28 cellular contexts compared by ENCODE assay signal in the genomic region with DNA sequence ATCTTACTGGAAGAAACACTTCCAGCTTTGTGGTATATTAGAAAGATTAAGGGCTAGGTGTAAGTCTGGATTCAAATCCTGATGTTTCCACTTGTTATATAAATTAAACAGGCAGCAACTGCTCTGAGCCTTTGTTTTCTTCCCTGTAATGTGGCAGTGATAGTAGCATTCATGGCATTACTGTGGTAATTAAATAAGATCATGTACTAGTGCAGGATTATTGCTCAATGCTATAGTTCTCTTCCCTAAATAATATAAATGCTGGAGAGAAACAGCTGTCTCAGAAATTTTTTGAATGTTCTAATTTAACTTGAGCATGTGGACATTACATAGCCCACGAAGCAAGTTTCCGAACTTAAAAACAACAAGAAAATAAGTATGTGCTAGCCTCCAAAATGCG.
"Had no signal": no experiment of that assay in that cellular context is flagged by ENCODE, and none has a peak within 500 bp of the region (broad histone marks: within the 10 kb centered on the region; RNA-seq: fewer than 3 reads in every experiment).

No MANE protein-coding gene starts in this region.

- H3K36me3 Mint-ChIP-seq: neural progenitor cell; stimulated activated effector memory CD8-positive, alpha-beta T cell treated with anti-CD3 and anti-CD28 coated beads, Interleukin-12 subunit alpha, Interleukin-12 subunit beta, amount 100 ng/mL, for 72 hours had no signal

- H3K4me3 Mint-ChIP-seq: naive B cell; natural killer cell; nephron progenitor cell; neural progenitor cell; stimulated activated effector memory CD8-positive, alpha-beta T cell treated with anti-CD3 and anti-CD28 coated beads, Interleukin-12 subunit alpha, Interleukin-12 subunit beta, amount 100 ng/mL, for 72 hours; stimulated activated naive CD8-positive, alpha-beta T cell treated with anti-CD3 and anti-CD28 coated beads, Interleukin-15, Interleukin-2, amounts not matched to agents 100 ng/mL and 50 ng/mL, for 24 hours; type B pancreatic cell had no signal

- H3K27me3 Mint-ChIP-seq: naive B cell; stimulated activated naive CD8-positive, alpha-beta T cell treated with anti-CD3 and anti-CD28 coated beads, Interleukin-15, Interleukin-2, amounts not matched to agents 100 ng/mL and 50 ng/mL, for 24 hours; type B pancreatic cell had no signal

- H2AFZ ChIP-seq: neural progenitor cell, parathyroid adenoma had no signal

- H3K9ac ChIP-seq: neural progenitor cell, parathyroid adenoma had no signal

- H3K27ac ChIP-seq: left lung, lower lobe of right lung, neural progenitor cell, neutrophil, parathyroid adenoma, psoas muscle, right atrium auricular region, right lobe of liver, skin epidermis, uterus had no signal

- ATAC-seq: left colon; left lung; lower lobe of right lung; natural killer cell; psoas muscle; right lobe of liver; stimulated activated effector memory CD8-positive, alpha-beta T cell treated with anti-CD3 and anti-CD28 coated beads, Interleukin-12 subunit alpha, Interleukin-12 subunit beta, amount 100 ng/mL, for 72 hours had no signal

- H3K4me1 ChIP-seq: neural progenitor cell, parathyroid adenoma, right atrium auricular region, uterus had no signal

- H3K36me3 ChIP-seq: left lung, lower lobe of right lung, neural progenitor cell, neutrophil, uterus had no signal

- H3K79me2 ChIP-seq: parathyroid adenoma had no signal

- H3K4me3 ChIP-seq: left lung, lower lobe of right lung, neural progenitor cell, psoas muscle, right atrium auricular region, right lobe of liver, skin epidermis, tibial nerve, uterus had no signal

- H3K27ac Mint-ChIP-seq: naive B cell; natural killer cell; nephron progenitor cell; neural progenitor cell; stimulated activated effector memory CD8-positive, alpha-beta T cell treated with anti-CD3 and anti-CD28 coated beads, Interleukin-12 subunit alpha, Interleukin-12 subunit beta, amount 100 ng/mL, for 72 hours; stimulated activated naive CD8-positive, alpha-beta T cell treated with anti-CD3 and anti-CD28 coated beads, Interleukin-15, Interleukin-2, amounts not matched to agents 100 ng/mL and 50 ng/mL, for 24 hours; type B pancreatic cell had no signal

- H3K9me3 Mint-ChIP-seq: naive B cell; natural killer cell; neural progenitor cell; stimulated activated effector memory CD8-positive, alpha-beta T cell treated with anti-CD3 and anti-CD28 coated beads, Interleukin-12 subunit alpha, Interleukin-12 subunit beta, amount 100 ng/mL, for 72 hours; stimulated activated naive CD8-positive, alpha-beta T cell treated with anti-CD3 and anti-CD28 coated beads, Interleukin-15, Interleukin-2, amounts not matched to agents 100 ng/mL and 50 ng/mL, for 24 hours; type B pancreatic cell had no signal

- H3K27me3 ChIP-seq: right atrium auricular region, right lobe of liver, tibial nerve, uterus had no signal

- DNase-seq: hippocampal formation; kidney; left colon; left lung; lower lobe of right lung; mammary epithelial cell; mesenchymal stem cell; naive B cell; natural killer cell; nephron progenitor cell; occipital lobe; psoas muscle; right lobe of liver; stimulated activated CD4-positive, alpha-beta T cell treated with anti-CD3 and anti-CD28 coated beads, Interleukin-12 subunit alpha, Interleukin-12 subunit beta, amount 100 ng/mL, for 4 hours; stimulated activated CD4-positive, alpha-beta T cell treated with anti-CD3 and anti-CD28 coated beads, Interleukin-15, amount 100 ng/mL, for 24 hours; stimulated activated CD4-positive, alpha-beta T cell treated with anti-CD3 and anti-CD28 coated beads, Interleukin-4, amount 100 ng/mL, for 24 hours; stimulated activated naive CD4-positive, alpha-beta T cell; substantia nigra; uterus had no signal

- H3K4me2 ChIP-seq: neural progenitor cell had no signal

- H3K9me3 ChIP-seq: left lung, lower lobe of right lung, neutrophil, psoas muscle, right atrium auricular region, right lobe of liver, tibial nerve, uterus had no signal
